2 cellular contexts compared by ENCODE assay signal in the genomic region with DNA sequence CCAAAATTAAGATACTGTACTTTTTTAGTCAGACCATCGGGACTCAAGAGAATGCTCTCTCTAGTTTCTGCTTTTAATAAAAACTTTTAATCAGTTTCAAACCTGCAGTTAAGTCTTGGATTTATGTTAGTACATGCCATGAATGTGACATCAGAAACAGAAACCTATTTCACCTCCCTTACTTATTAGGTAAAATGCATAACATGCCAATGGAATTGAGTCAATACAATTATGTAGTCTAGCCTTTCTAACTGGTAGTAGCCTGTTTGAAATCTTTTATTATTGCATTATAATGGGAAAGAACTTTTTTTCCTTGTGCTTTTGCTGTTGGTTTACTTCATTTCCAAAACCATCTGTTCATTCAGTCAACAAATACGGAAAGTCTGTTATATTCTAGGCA.
TF ChIP-seq lines count a peak whose summit lies in the region.

No MANE protein-coding gene starts in this region.

TF ChIP-seq in A549, 52 proteins besides CTCF, POLR2A, EP300 and RAD21:
- TF ChIP-seq HMGXB4 (CRISPR knock-in tag; IDR thresholded peaks at IDR 0.05; ENCODE audit: borderline replicate concordance) (no peak), JUNB (IDR thresholded peaks at IDR 0.05) (no peak), MYC (IDR thresholded peaks at IDR 0.05; ENCODE audit: borderline replicate concordance, low read length) (no peak), NR3C1 (IDR thresholded peaks at IDR 0.05) (no peak), BHLHE40 (IDR thresholded peaks at IDR 0.05; ENCODE audit: low read depth, low read length) (no peak), EHF (CRISPR knock-in tag; IDR thresholded peaks at IDR 0.05) (no peak), HDAC2 (IDR thresholded peaks at IDR 0.05) (no peak), FOXS1 (CRISPR knock-in tag; IDR thresholded peaks at IDR 0.05) (no peak), TFCP2L1 (CRISPR knock-in tag; IDR thresholded peaks at IDR 0.05) (no peak), ZNF302 (CRISPR knock-in tag; IDR thresholded peaks at IDR 0.05) (no peak), E2F6 (IDR thresholded peaks at IDR 0.05; ENCODE audit: borderline replicate concordance, low read depth) (no peak), HEYL (CRISPR knock-in tag; IDR thresholded peaks at IDR 0.05) (no peak), MAFK (IDR thresholded peaks at IDR 0.05; ENCODE audit: partially characterized antibody) (no peak), REST (IDR thresholded peaks at IDR 0.05) (no peak), CHD2 (IDR thresholded peaks at IDR 0.05; ENCODE audit: low read length, partially characterized antibody) (no peak), ZC3H11A (IDR thresholded peaks at IDR 0.05) (no peak)
- TF ChIP-seq, protein P1, sequence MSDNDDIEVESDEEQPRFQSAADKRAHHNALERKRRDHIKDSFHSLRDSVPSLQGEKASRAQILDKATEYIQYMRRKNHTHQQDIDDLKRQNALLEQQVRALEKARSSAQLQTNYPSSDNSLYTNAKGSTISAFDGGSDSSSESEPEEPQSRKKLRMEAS (IDR thresholded peaks at IDR 0.05): no peak
- TF ChIP-seq, protein P2, sequence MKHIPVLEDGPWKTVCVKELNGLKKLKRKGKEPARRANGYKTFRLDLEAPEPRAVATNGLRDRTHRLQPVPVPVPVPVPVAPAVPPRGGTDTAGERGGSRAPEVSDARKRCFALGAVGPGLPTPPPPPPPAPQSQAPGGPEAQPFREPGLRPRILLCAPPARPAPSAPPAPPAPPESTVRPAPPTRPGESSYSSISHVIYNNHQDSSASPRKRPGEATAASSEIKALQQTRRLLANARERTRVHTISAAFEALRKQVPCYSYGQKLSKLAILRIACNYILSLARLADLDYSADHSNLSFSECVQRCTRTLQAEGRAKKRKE (CRISPR knock-in tag; IDR thresholded peaks at IDR 0.05; ENCODE audit: low read depth): no peak
- TF ChIP-seq, protein P3, sequence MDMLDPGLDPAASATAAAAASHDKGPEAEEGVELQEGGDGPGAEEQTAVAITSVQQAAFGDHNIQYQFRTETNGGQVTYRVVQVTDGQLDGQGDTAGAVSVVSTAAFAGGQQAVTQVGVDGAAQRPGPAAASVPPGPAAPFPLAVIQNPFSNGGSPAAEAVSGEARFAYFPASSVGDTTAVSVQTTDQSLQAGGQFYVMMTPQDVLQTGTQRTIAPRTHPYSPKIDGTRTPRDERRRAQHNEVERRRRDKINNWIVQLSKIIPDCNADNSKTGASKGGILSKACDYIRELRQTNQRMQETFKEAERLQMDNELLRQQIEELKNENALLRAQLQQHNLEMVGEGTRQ (IDR thresholded peaks at IDR 0.05): no peak

TF ChIP-seq in GM12878, 131 proteins besides CTCF, POLR2A, EP300 and RAD21:
- TF ChIP-seq SMAD5 (IDR thresholded peaks at IDR 0.05; ENCODE audit: low read depth): no peak
- no peak for TF ChIP-seq MYB (IDR thresholded peaks at IDR 0.05; ENCODE audit: borderline replicate concordance, low read depth, low read length)
- TF ChIP-seq, protein P4, sequence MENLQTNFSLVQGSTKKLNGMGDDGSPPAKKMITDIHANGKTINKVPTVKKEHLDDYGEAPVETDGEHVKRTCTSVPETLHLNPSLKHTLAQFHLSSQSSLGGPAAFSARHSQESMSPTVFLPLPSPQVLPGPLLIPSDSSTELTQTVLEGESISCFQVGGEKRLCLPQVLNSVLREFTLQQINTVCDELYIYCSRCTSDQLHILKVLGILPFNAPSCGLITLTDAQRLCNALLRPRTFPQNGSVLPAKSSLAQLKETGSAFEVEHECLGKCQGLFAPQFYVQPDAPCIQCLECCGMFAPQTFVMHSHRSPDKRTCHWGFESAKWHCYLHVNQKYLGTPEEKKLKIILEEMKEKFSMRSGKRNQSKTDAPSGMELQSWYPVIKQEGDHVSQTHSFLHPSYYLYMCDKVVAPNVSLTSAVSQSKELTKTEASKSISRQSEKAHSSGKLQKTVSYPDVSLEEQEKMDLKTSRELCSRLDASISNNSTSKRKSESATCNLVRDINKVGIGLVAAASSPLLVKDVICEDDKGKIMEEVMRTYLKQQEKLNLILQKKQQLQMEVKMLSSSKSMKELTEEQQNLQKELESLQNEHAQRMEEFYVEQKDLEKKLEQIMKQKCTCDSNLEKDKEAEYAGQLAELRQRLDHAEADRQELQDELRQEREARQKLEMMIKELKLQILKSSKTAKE (IDR thresholded peaks at IDR 0.05; ENCODE audit: low read depth, poor library complexity, severe bottlenecking): no peak
- TF ChIP-seq, protein P5, sequence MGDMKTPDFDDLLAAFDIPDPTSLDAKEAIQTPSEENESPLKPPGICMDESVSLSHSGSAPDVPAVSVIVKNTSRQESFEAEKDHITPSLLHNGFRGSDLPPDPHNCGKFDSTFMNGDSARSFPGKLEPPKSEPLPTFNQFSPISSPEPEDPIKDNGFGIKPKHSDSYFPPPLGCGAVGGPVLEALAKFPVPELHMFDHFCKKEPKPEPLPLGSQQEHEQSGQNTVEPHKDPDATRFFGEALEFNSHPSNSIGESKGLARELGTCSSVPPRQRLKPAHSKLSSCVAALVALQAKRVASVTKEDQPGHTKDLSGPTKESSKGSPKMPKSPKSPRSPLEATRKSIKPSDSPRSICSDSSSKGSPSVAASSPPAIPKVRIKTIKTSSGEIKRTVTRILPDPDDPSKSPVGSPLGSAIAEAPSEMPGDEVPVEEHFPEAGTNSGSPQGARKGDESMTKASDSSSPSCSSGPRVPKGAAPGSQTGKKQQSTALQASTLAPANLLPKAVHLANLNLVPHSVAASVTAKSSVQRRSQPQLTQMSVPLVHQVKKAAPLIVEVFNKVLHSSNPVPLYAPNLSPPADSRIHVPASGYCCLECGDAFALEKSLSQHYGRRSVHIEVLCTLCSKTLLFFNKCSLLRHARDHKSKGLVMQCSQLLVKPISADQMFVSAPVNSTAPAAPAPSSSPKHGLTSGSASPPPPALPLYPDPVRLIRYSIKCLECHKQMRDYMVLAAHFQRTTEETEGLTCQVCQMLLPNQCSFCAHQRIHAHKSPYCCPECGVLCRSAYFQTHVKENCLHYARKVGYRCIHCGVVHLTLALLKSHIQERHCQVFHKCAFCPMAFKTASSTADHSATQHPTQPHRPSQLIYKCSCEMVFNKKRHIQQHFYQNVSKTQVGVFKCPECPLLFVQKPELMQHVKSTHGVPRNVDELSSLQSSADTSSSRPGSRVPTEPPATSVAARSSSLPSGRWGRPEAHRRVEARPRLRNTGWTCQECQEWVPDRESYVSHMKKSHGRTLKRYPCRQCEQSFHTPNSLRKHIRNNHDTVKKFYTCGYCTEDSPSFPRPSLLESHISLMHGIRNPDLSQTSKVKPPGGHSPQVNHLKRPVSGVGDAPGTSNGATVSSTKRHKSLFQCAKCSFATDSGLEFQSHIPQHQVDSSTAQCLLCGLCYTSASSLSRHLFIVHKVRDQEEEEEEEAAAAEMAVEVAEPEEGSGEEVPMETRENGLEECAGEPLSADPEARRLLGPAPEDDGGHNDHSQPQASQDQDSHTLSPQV (IDR thresholded peaks at IDR 0.05): no peak
- no peak for TF ChIP-seq IRF4 (IDR thresholded peaks at IDR 0.05; ENCODE audit: low read depth, low read length)
- no peak for TF ChIP-seq IKZF1 (conservative IDR thresholded peaks at IDR 0.05)
- TF ChIP-seq FOXK2 (IDR thresholded peaks at IDR 0.05): no peak
- TF ChIP-seq HDAC6 (IDR thresholded peaks at IDR 0.05; ENCODE audit: unreplicated experiment): no peak
- TF ChIP-seq SMAD1 (IDR thresholded peaks at IDR 0.05; ENCODE audit: low read depth, partially characterized antibody): no peak
- TF ChIP-seq NBN (IDR thresholded peaks at IDR 0.05): no peak
- no peak for TF ChIP-seq ELK1 (IDR thresholded peaks at IDR 0.05; ENCODE audit: low read depth, low read length)
- no peak for TF ChIP-seq ATF2 (IDR thresholded peaks at IDR 0.05; ENCODE audit: low read length)
- TF ChIP-seq CBX5 (IDR thresholded peaks at IDR 0.05; ENCODE audit: low read depth): no peak
- TF ChIP-seq GABPA (IDR thresholded peaks at IDR 0.05; ENCODE audit: low read depth): no peak
- TF ChIP-seq ETV6 (conservative IDR thresholded peaks at IDR 0.05 in 1 of 2, IDR thresholded peaks at IDR 0.05 in 1 of 2; ENCODE audit: borderline replicate concordance in 1 of 2, low read depth in 1 of 2): no peak
- no peak for TF ChIP-seq RELA (IDR thresholded peaks at IDR 0.05; ENCODE audit: borderline replicate concordance, partially characterized antibody)
- TF ChIP-seq, protein P6, sequence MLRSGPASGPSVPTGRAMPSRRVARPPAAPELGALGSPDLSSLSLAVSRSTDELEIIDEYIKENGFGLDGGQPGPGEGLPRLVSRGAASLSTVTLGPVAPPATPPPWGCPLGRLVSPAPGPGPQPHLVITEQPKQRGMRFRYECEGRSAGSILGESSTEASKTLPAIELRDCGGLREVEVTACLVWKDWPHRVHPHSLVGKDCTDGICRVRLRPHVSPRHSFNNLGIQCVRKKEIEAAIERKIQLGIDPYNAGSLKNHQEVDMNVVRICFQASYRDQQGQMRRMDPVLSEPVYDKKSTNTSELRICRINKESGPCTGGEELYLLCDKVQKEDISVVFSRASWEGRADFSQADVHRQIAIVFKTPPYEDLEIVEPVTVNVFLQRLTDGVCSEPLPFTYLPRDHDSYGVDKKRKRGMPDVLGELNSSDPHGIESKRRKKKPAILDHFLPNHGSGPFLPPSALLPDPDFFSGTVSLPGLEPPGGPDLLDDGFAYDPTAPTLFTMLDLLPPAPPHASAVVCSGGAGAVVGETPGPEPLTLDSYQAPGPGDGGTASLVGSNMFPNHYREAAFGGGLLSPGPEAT (IDR thresholded peaks at IDR 0.05; ENCODE audit: low read depth): no peak
- no peak for TF ChIP-seq EZH2 (IDR thresholded peaks at IDR 0.05; ENCODE audit: borderline replicate concordance, control insufficient read depth, low read depth, low read length)
- no peak for TF ChIP-seq TBL1XR1 (IDR thresholded peaks at IDR 0.05; ENCODE audit: low read depth, low read length)
- TF ChIP-seq HCFC1 (IDR thresholded peaks at IDR 0.05; ENCODE audit: low read length): no peak
